In the genomic region with DNA sequence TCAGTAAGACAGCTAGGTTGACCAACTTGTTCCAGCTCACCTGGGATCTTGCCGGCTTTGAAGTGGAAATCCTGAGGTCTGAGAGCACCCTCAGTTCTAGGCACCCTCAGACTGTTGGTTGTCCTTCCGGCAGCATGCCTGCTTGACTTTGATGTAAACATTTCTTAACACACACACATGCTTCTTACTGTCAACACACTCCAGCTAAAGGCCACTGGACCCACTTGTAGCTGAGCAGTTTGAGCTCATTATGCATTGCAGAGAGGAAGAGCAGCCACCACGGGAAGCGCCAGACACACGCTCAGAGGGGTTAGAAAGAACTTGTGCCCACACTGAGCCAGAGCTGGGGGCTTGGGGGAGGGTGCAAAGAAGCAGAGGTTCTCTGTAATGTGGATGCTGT, we compare ENCODE assay signal across 21 cellular contexts.
"Had no signal": no experiment of that assay in that cellular context is flagged by ENCODE, and none has a peak within 500 bp of the region (broad histone marks: within the 10 kb centered on the region; RNA-seq: fewer than 3 reads in every experiment).

No MANE protein-coding gene starts in this region.

- FAIRE-seq: endothelial cell of umbilical vein, keratinocyte had no signal

- H3K9ac ChIP-seq: neural progenitor cell had no signal

- H3K4me2 ChIP-seq: neural progenitor cell had no signal

- H3K36me3 ChIP-seq: left ventricle myocardium inferior, neural progenitor cell, stomach, thoracic aorta, transverse colon had no signal

- H3K27me3 ChIP-seq: neural progenitor cell, stomach, transverse colon had no signal

- H3K4me1 ChIP-seq: foreskin keratinocyte, left ventricle myocardium inferior, neural progenitor cell, psoas muscle, stomach, transverse colon had no signal

- DNase-seq: endodermal cell; erythroblast; foreskin keratinocyte; immature natural killer cell; left ventricle myocardium inferior; occipital lobe; psoas muscle; retina; stimulated activated CD4-positive, alpha-beta T cell treated with anti-CD3 and anti-CD28 coated beads, Interleukin-2, amount 100 ng/mL, for 24 hours; stimulated activated CD4-positive, alpha-beta T cell treated with anti-CD3 and anti-CD28 coated beads, Interleukin-4, amount 100 ng/mL, for 4 hours; stimulated activated naive CD4-positive, alpha-beta T cell; stomach; substantia nigra; transverse colon had no signal

- H3K4me3 ChIP-seq: left ventricle myocardium inferior, neural progenitor cell, psoas muscle, skin epidermis, stomach, thoracic aorta, transverse colon had no signal

- H3K9me3 ChIP-seq: psoas muscle had no signal

- ATAC-seq: foreskin keratinocyte; natural killer cell treated with Interleukin-12 subunit alpha and Interleukin-12 subunit beta and Interleukin-15 and Interleukin-18, amount 100 ng/mL, for 72 hours; psoas muscle; sciatic nerve had no signal

- H2AFZ ChIP-seq: neural progenitor cell had no signal

- H3K27ac ChIP-seq: foreskin keratinocyte, left ventricle myocardium inferior, neural progenitor cell, psoas muscle, skin epidermis, stomach, thoracic aorta, transverse colon had no signal
